Comparison of ENCODE assay signal across 18 cellular contexts in genomic region chr12:43884683-43885410, GRCh38. TPM values are rescaled to one million over a fixed set of nuclear protein-coding genes. Genes with fewer than 3 reads are reported as not detected.
A peak's percentile ranks its signal among the peaks of the same experiment; 100 is the strongest.
DNase-seq lines count a peak whose midpoint lies in the region; ATAC-seq, FAIRE-seq and TF ChIP-seq lines count a peak whose summit lies in the region.
"Had no signal": no experiment of that assay in that cellular context is flagged by ENCODE, and none has a peak within 500 bp of the region (broad histone marks: within the 10 kb centered on the region; RNA-seq: fewer than 3 reads in every experiment).

No MANE protein-coding gene starts in this region.

- H3K36me3 ChIP-seq in GM23338 (ENCODE audit: insufficient read depth) (no peaks in the 10 kb centered on the region), heart right ventricle (no peaks in the 10 kb centered on the region), small intestine (ENCODE audit: control insufficient read depth in 2 of 2, insufficient read depth in 2 of 2, low read length in 2 of 2) (no peaks in the 10 kb centered on the region), H7 (replicated peaks; ENCODE audit: control insufficient read depth, insufficient read depth, low read length) (no peaks in the 10 kb centered on the region)

- no peaks in the 10 kb centered on the region for H3K36me3 Mint-ChIP-seq in GM23338 (ENCODE audit: low read depth)
- H3K36me3 Mint-ChIP-seq: activated naive CD4-positive, alpha-beta T cell treated with anti-CD3 and anti-CD28 coated beads, Interleukin-2, amount 50 U/mL, for 72 hours had no signal

- H3K9me2 ChIP-seq in GM23338 (ENCODE audit: insufficient read depth) = no peaks in the 10 kb centered on the region

- TF ChIP-seq CTCF in GM23338 (conservative IDR thresholded peaks at IDR 0.05; ENCODE audit: low read depth in 2 of 2) (no peak), heart right ventricle (IDR thresholded peaks at IDR 0.05) (no peak)

- H3K4me1 Mint-ChIP-seq in GM23338 = no peaks in the 10 kb centered on the region
- H3K4me1 Mint-ChIP-seq: activated CD4-positive, alpha-beta T cell treated with anti-CD3 and anti-CD28 coated beads for 36 hours had no signal

- H3K27me3 Mint-ChIP-seq in GM23338 (ENCODE audit: insufficient read depth, low read depth, poor library complexity) = no peaks in the 10 kb centered on the region
- H3K27me3 Mint-ChIP-seq: activated CD4-positive, alpha-beta T cell treated with anti-CD3 and anti-CD28 coated beads for 36 hours had no signal

- no peak overlapping the region for H3K27ac Mint-ChIP-seq in GM23338
- H3K27ac Mint-ChIP-seq: activated CD4-positive, alpha-beta T cell treated with anti-CD3 and anti-CD28 coated beads for 36 hours; activated naive CD4-positive, alpha-beta T cell treated with anti-CD3 and anti-CD28 coated beads, Interleukin-2, amount 50 U/mL, for 72 hours had no signal

- H3K9me3 ChIP-seq in heart right ventricle (no peaks in the 10 kb centered on the region), small intestine (ENCODE audit: control insufficient read depth, low read depth) (no peaks in the 10 kb centered on the region)

- DNase-seq in GM23338 (ENCODE audit: low spot score) (no peak), SK-MEL-5 (ENCODE audit: low read depth, low spot score) (peak; percentile 100), heart right ventricle (peak in 1 of 2 donors; percentile 6), pons (ENCODE audit: low spot score) (peak; percentile 92), small intestine (no peak), H7 (no peak)
- DNase-seq: activated CD4-positive, alpha-beta T cell treated with anti-CD3 and anti-CD28 coated beads for 36 hours; activated T-cell treated with anti-CD3 and anti-CD28 coated beads for 4 hours; central memory CD4-positive, alpha-beta T cell; DMS 273 treated with DMSO at 0.1 percent for 48 hours; KBM-7; NCI-H524; RPMI8226 had no signal

- WGBS in heart right ventricle, 2 donors = 61 to 68% methylated on average over 8 of the region's 8 CpGs
- 81 to 91% (median 83%) methylated on average over 8 of the region's 8 CpGs for WGBS in small intestine, 3 donors

- no peak overlapping the region for H3K4me3 Mint-ChIP-seq in GM23338
- H3K4me3 Mint-ChIP-seq: activated CD4-positive, alpha-beta T cell treated with anti-CD3 and anti-CD28 coated beads for 36 hours had no signal

- ATAC-seq in GM23338 = no peak
- peak; percentile 49 to 97 (median 79) for ATAC-seq in heart right ventricle
- ATAC-seq in GM18907 (IDR thresholded peaks at IDR 0.05; ENCODE audit: unreplicated experiment) = no peak
- no peak for ATAC-seq in HG03039 (IDR thresholded peaks at IDR 0.05; ENCODE audit: unreplicated experiment)
- ATAC-seq: activated CD4-positive, alpha-beta T cell treated with anti-CD3 and anti-CD28 coated beads for 36 hours; activated naive CD4-positive, alpha-beta T cell treated with anti-CD3 and anti-CD28 coated beads, Interleukin-2, amount 50 U/mL, for 72 hours; HCT116 had no signal

- no peak overlapping the region for H3K4me2 ChIP-seq in GM23338

- no peaks in the 10 kb centered on the region for H4K20me1 ChIP-seq in GM23338 (replicated peaks; ENCODE audit: insufficient read depth)

- no peak overlapping the region for H3K27ac ChIP-seq in GM23338 (ENCODE audit: low read depth)
- peak overlapping the region in 5 of 10 donors; percentile 14 to 36 (median 31) for H3K27ac ChIP-seq in heart right ventricle
- H3K27ac ChIP-seq in small intestine (ENCODE audit: low read depth in 1 of 2, low read length in 1 of 2) = no peak overlapping the region

- no peaks in the 10 kb centered on the region for H3K9me3 Mint-ChIP-seq in GM23338
- H3K9me3 Mint-ChIP-seq: activated naive CD4-positive, alpha-beta T cell treated with anti-CD3 and anti-CD28 coated beads, Interleukin-2, amount 50 U/mL, for 72 hours had no signal

- no peak overlapping the region for H3K4me3 ChIP-seq in GM23338
- H3K4me3 ChIP-seq in heart right ventricle = no peak overlapping the region
- H3K4me3 ChIP-seq in small intestine (ENCODE audit: low read depth in 1 of 2, low read length in 2 of 2) = no peak overlapping the region
- no peak overlapping the region for H3K4me3 ChIP-seq in H7 (ENCODE audit: insufficient read depth, low read depth, low read length)

- intact Hi-C loops in heart right ventricle (cut with DNase I) = loop anchor here (5.0 to 10.0 kb wide), 9 partner anchors 48 to 443 kb away; partner anchors contain the start of genes TWF1 (in 4 of the 10), IRAK4 (in 2 of the 10), PUS7L (in 2 of the 10) and TMEM117 (in 1 of the 10)

- no peaks in the 10 kb centered on the region for H3K79me2 ChIP-seq in GM23338 (replicated peaks; ENCODE audit: insufficient read depth)

- no peak for FAIRE-seq in small intestine (lab: Jason Lieb, UNC)
- FAIRE-seq: endothelial cell of umbilical vein had no signal

- H3K27me3 ChIP-seq in GM23338 (ENCODE audit: insufficient read depth) = no peaks in the 10 kb centered on the region
- no peaks in the 10 kb centered on the region for H3K27me3 ChIP-seq in heart right ventricle
- H3K27me3 ChIP-seq in small intestine (ENCODE audit: control insufficient read depth in 2 of 2, insufficient read depth in 2 of 2, low read length in 2 of 2) = no peaks in the 10 kb centered on the region
- H3K27me3 ChIP-seq in H7 (ENCODE audit: control insufficient read depth, insufficient read depth, low read length) = no peaks in the 10 kb centered on the region

- H3F3A ChIP-seq in GM23338 (replicated peaks; ENCODE audit: low read depth) = no peaks in the 10 kb centered on the region

- peak overlapping the region; percentile 82; the same call in 1 of the 2 replicates for H2AFZ ChIP-seq in GM23338

- in situ Hi-C loops in SK-MEL-5 (cut with HindIII; ENCODE audit: low pct_unique_long_range_greater_than_20kb, low sequenced_read_pairs) = loop anchor here (10.0 kb wide), 1 partner anchor 100 kb away; no protein-coding TSS in a partner anchor

- H3K4me1 ChIP-seq in GM23338 (ENCODE audit: insufficient read depth) (no peaks in the 10 kb centered on the region), heart right ventricle (peaks cover 0 to 11% (median 0%) of the 10 kb centered on the region in 9 donors), small intestine (ENCODE audit: control insufficient read depth in 2 of 2, insufficient read depth in 1 of 2, low read depth in 1 of 2, low read length in 1 of 2) (no peaks in the 10 kb centered on the region)

RNA-seq across cellular contexts. Expression of gene TMEM117, which starts 49.0 kb away (rescaled TPM):
- total RNA-seq in GM23338 (2014; rRNA removed; shearing (Covaris generic)) = 1.6 and 4.1 TPM in 2 replicates
- polyA plus RNA-seq in GM23338 (2016; fragmentation: Nextera tagmentation; extraction: Ambion mirVana) (0.94 and 1.5 TPM in 2 replicates), heart right ventricle (1 to 10 TPM; 4.0 to 5.9 TPM), small intestine (10 to 100 TPM in 2 of 3 donors, 1 to 10 TPM in 1; 6.3 to 14.1 (median 13.5) TPM)
- total RNA-seq in SK-MEL-5 (2014; rRNA removed; shearing (Covaris generic)) = 55.8 and 62.6 TPM in 2 replicates
- 23.1 and 35.7 TPM in 2 replicates for polyA plus RNA-seq in SK-MEL-5 (2015; cell fraction: cytosol; rRNA removed)
- polyA plus RNA-seq in SK-MEL-5 (2015; cell fraction: nucleus; rRNA removed) = 14.7 and 52.9 TPM in 2 replicates
- 1 to 10 TPM; 5.9 to 8.5 (median 7.1) TPM for total RNA-seq in heart right ventricle
- 0.52 and 0.90 TPM in 2 replicates for total RNA-seq in H7 (2014; rRNA removed; shearing (Covaris generic))

Comparison
In these comparisons a context has a peak if more than half of its experiments do, and no peak if none do; other contexts are left out.
1. ATAC-seq: peak in heart right ventricle (8 of 8); none in GM23338 (single experiment), GM18907 (single experiment) and HG03039 (single experiment).
2. DNase-seq: peak in SK-MEL-5 (single experiment) and pons (single experiment); none in GM23338 (single experiment), small intestine (single experiment) and H7 (single experiment).